In genomic region chr15:93190238-93190637, GRCh38 we compare ENCODE assay signal across 23 cellular contexts.
"Had no signal": no experiment of that assay in that cellular context is flagged by ENCODE, and none has a peak within 500 bp of the region (broad histone marks: within the 10 kb centered on the region; RNA-seq: fewer than 3 reads in every experiment).

No MANE protein-coding gene starts in this region.

- H3K4me2 ChIP-seq: KMS-11 had no signal

- ATAC-seq: K562 had no signal

- H3K4me1 Mint-ChIP-seq: IgD-negative memory B cell had no signal

- H3K4me3 ChIP-seq: K562, SJSA1, SK-N-MC had no signal

- H3K9me3 ChIP-seq: SJSA1 had no signal

- H3K27me3 ChIP-seq: SJSA1 had no signal

- H3K27ac ChIP-seq: HL-60, KMS-11, SJSA1, SK-N-MC had no signal

- H3K36me3 ChIP-seq: SJSA1 had no signal

- H3K9me3 Mint-ChIP-seq: IgD-negative memory B cell had no signal

- DNase-seq: Kasumi-1, MM.1S, NCI-H1092 treated with DMSO at 0.1 percent for 48 hours, NCI-H1436, NCI-H1694 treated with DMSO at 0.1 percent for 48 hours, NCI-H2029, NCI-H2081 treated with DMSO at 0.1 percent for 48 hours, NCI-H2171, NCI-H226, NCI-H446, NCI-H510A, NCI-H524 treated with DMSO at 0.1 percent for 48 hours, NCI-H69, NCI-H774, Right ventricle myocardium superior, RPMI8226, SIG-M5 had no signal

- H3K27me3 Mint-ChIP-seq: IgD-negative memory B cell had no signal

- H3K27ac Mint-ChIP-seq: IgD-negative memory B cell had no signal
